In the genomic region with DNA sequence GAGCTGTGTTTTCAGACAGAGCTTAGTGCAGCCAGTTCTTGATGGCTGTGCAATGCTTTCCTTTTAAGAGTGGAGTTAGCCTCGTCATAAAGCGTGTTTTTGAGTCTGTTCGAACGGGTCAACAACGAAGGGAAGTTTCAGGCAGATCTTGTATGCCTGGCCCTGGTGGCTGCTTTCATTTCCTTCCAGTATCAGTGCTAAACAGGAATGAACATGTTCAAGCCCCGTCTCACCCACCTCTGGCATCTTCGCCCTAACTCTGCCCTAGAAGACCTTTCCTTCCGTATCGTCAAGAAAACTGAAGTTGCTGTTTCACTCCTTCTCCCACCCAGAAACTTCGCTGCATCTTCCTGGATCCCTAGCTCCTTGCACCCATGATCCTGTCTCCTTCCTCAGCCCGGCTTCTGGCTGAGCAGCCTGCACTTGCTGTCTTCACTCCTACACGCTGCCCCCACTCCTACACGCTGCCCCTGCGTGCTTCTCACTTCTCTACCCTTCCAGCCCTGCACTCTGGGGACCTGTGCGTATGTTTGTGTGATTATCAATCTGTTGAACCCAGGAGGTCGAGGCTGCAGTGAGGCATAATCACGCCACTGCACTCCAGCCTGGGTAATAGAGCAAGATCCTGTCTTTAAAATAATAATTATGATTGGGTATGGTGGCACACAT, we compare ENCODE assay signal across 8 cellular contexts. TPM values are rescaled to one million over a fixed set of nuclear protein-coding genes. Genes with fewer than 3 reads are reported as not detected.
DNase-seq lines count a peak whose midpoint lies in the region; ATAC-seq and TF ChIP-seq lines count a peak whose summit lies in the region.

No MANE protein-coding gene starts in this region.

- H3K27ac Mint-ChIP-seq in activated CD4-positive, alpha-beta T cell treated with anti-CD3 and anti-CD28 coated beads, Interleukin-2, amount 10 ng/mL, durations not matched to agents 7 days and 5 days: peak overlapping the region; percentile 27
- no peak overlapping the region for H3K27ac Mint-ChIP-seq in activated B cell treated with CpG ODN at 0.5 μM for 24 hours
- peak overlapping the region; percentile 4 for H3K27ac Mint-ChIP-seq in glutamatergic neuron (ENCODE audit: unreplicated experiment)

- no peak for TF ChIP-seq CTCF in activated B cell treated with CpG ODN at 0.5 μM for 24 hours (IDR thresholded peaks at IDR 0.05)
- TF ChIP-seq CTCF in glutamatergic neuron (IDR thresholded peaks at IDR 0.05; ENCODE audit: partially characterized antibody, unreplicated experiment): no peak
- TF ChIP-seq CTCF in suprapubic skin (IDR thresholded peaks at IDR 0.05): no peak

- H3K27me3 ChIP-seq in suprapubic skin: no peaks in the 10 kb centered on the region

- POLR2A ChIA-PET in activated CD4-positive, alpha-beta T cell treated with anti-CD3 and anti-CD28 coated beads, Interleukin-2, amount 10 ng/mL, durations not matched to agents 7 days and 5 days (lab: Charles Lee): no interaction called here
- POLR2A ChIA-PET in activated B cell treated with CpG ODN at 0.5 μM for 24 hours (lab: Charles Lee): interaction anchor here (0.6 kb wide), 1 partner anchor 9 kb away, joined by 3 read pairs; no protein-coding TSS in a partner anchor

- 60% methylated on average over 17 of the region's 17 CpGs for WGBS in suprapubic skin

- H3K4me1 ChIP-seq in suprapubic skin: peaks cover 20% of the 10 kb centered on the region

- H3K36me3 Mint-ChIP-seq in activated CD4-positive, alpha-beta T cell treated with anti-CD3 and anti-CD28 coated beads, Interleukin-2, amount 10 ng/mL, durations not matched to agents 7 days and 5 days (ENCODE audit: low read depth): peaks cover 6% of the 10 kb centered on the region
- H3K36me3 Mint-ChIP-seq in activated B cell treated with CpG ODN at 0.5 μM for 24 hours (ENCODE audit: low read depth) (peaks cover 38% of the 10 kb centered on the region), glutamatergic neuron (ENCODE audit: unreplicated experiment) (no peaks in the 10 kb centered on the region)

- intact Hi-C loops in activated B cell treated with CpG ODN at 0.5 μM for 24 hours (cut with micrococcal nuclease): no loop called here

- H3K27me3 Mint-ChIP-seq in activated CD4-positive, alpha-beta T cell treated with anti-CD3 and anti-CD28 coated beads, Interleukin-2, amount 10 ng/mL, durations not matched to agents 7 days and 5 days: no peaks in the 10 kb centered on the region
- no peaks in the 10 kb centered on the region for H3K27me3 Mint-ChIP-seq in activated B cell treated with CpG ODN at 0.5 μM for 24 hours
- H3K27me3 Mint-ChIP-seq in glutamatergic neuron (ENCODE audit: unreplicated experiment): peaks cover 2% of the 10 kb centered on the region

- H3K4me1 Mint-ChIP-seq in activated CD4-positive, alpha-beta T cell treated with anti-CD3 and anti-CD28 coated beads, Interleukin-2, amount 10 ng/mL, durations not matched to agents 7 days and 5 days: peaks cover 75% of the 10 kb centered on the region
- H3K4me1 Mint-ChIP-seq in activated B cell treated with CpG ODN at 0.5 μM for 24 hours (peaks cover 61% of the 10 kb centered on the region), glutamatergic neuron (ENCODE audit: low read depth, unreplicated experiment) (peaks cover 46% of the 10 kb centered on the region)

- H3K9me3 Mint-ChIP-seq in activated CD4-positive, alpha-beta T cell treated with anti-CD3 and anti-CD28 coated beads, Interleukin-2, amount 10 ng/mL, durations not matched to agents 7 days and 5 days: no peaks in the 10 kb centered on the region
- no peaks in the 10 kb centered on the region for H3K9me3 Mint-ChIP-seq in activated B cell treated with CpG ODN at 0.5 μM for 24 hours
- no peaks in the 10 kb centered on the region for H3K9me3 Mint-ChIP-seq in glutamatergic neuron (ENCODE audit: unreplicated experiment)

- no peak for ATAC-seq in activated B cell treated with CpG ODN at 0.5 μM for 24 hours (ENCODE audit: low read depth)

- H3K36me3 ChIP-seq in suprapubic skin: peaks cover 6% of the 10 kb centered on the region

- no peak for TF ChIP-seq POLR2A in suprapubic skin (IDR thresholded peaks at IDR 0.05)

- CTCF ChIA-PET in activated CD4-positive, alpha-beta T cell treated with anti-CD3 and anti-CD28 coated beads, Interleukin-2, amount 10 ng/mL, durations not matched to agents 7 days and 5 days (lab: Charles Lee): interaction anchor here (0.6 to 5.3 kb wide), 17 partner anchors 8 to 257 kb away, joined by 3 to 46 read pairs (median 4); no protein-coding TSS in a partner anchor
- CTCF ChIA-PET in activated B cell treated with CpG ODN at 0.5 μM for 24 hours (lab: Charles Lee): interaction anchor here (0.6 to 4.1 kb wide), 8 partner anchors 10 to 580 kb away, joined by 3 to 46 read pairs (median 3); no protein-coding TSS in a partner anchor

- H3K4me3 ChIP-seq in suprapubic skin: peak overlapping the region; percentile 5

- DNase-seq in activated CD4-positive, alpha-beta T cell treated with anti-CD3 and anti-CD28 coated beads, Interleukin-2, amount 10 ng/mL, durations not matched to agents 7 days and 5 days: no peak
- DNase-seq in activated CD4-positive, alpha-beta T cell treated with anti-CD3 and anti-CD28 coated beads for 4 hours: no peak
- DNase-seq in activated B cell treated with CpG ODN at 0.5 μM for 24 hours: no peak
- DNase-seq in glutamatergic neuron: no peak
- no peak for DNase-seq in suprapubic skin (ENCODE audit: low spot score in 2 of 2)
- DNase-seq in UCSD-AML1 (lab: John Stamatoyannopoulos, UW; ENCODE audit: unreplicated experiment): no peak
- no peak for DNase-seq in effector CD8-positive, alpha-beta T cell (lab: John Stamatoyannopoulos, UW)
- no peak for DNase-seq in kidney glomerular epithelial cell (lab: John Stamatoyannopoulos, UW)

- no peak overlapping the region for H3K27ac ChIP-seq in suprapubic skin

- H3K4me3 Mint-ChIP-seq in activated CD4-positive, alpha-beta T cell treated with anti-CD3 and anti-CD28 coated beads, Interleukin-2, amount 10 ng/mL, durations not matched to agents 7 days and 5 days: no peak overlapping the region
- peak overlapping the region; percentile 9 for H3K4me3 Mint-ChIP-seq in activated B cell treated with CpG ODN at 0.5 μM for 24 hours
- H3K4me3 Mint-ChIP-seq in glutamatergic neuron (ENCODE audit: unreplicated experiment): peak overlapping the region; percentile 10

- no peaks in the 10 kb centered on the region for H3K9me3 ChIP-seq in suprapubic skin

- TF ChIP-seq EP300 in suprapubic skin (IDR thresholded peaks at IDR 0.05): no peak

RNA-seq across cellular contexts. Expression of a gene that starts 55.3 kb away (rescaled TPM):
- total RNA-seq in activated CD4-positive, alpha-beta T cell treated with anti-CD3 and anti-CD28 coated beads, Interleukin-2, amount 10 ng/mL, durations not matched to agents 7 days and 5 days: 10 to 100 TPM; 86.5 to 99.0 TPM
- total RNA-seq in activated B cell treated with CpG ODN at 0.5 μM for 24 hours (138 and 147 TPM in 2 replicates), glutamatergic neuron (ENCODE audit: unreplicated experiment) (100 TPM), suprapubic skin (10 to 100 TPM; 58.5 to 92.2 (median 69.8) TPM)
